In genomic region chr6:27517928-27518787, GRCh38 we compare ENCODE assay signal across 8 cellular contexts. TPM values are rescaled to one million over a fixed set of nuclear protein-coding genes. Genes with fewer than 3 reads are reported as not detected.
A peak's percentile ranks its signal among the peaks of the same experiment; 100 is the strongest.
DNase-seq lines count a peak whose midpoint lies in the region; ATAC-seq and TF ChIP-seq lines count a peak whose summit lies in the region.

No MANE protein-coding gene starts in this region.

- H3K36me3 Mint-ChIP-seq in Calu3 (ENCODE audit: insufficient read depth, unreplicated experiment): peaks cover 19% of the 10 kb centered on the region
- no peaks in the 10 kb centered on the region for H3K36me3 Mint-ChIP-seq in T-helper 2 cell treated with Interferon-gamma antibody and Interleukin-4, amounts not matched to agents 5 μg/mL and 100 μg/mL, for 36 hours (ENCODE audit: low read depth)

- H3K4me1 Mint-ChIP-seq in Calu3 (ENCODE audit: low read depth, unreplicated experiment): peaks cover 9% of the 10 kb centered on the region
- H3K4me1 Mint-ChIP-seq in T-helper 2 cell treated with Interferon-gamma antibody and Interleukin-4, amounts not matched to agents 5 μg/mL and 100 μg/mL, for 36 hours (ENCODE audit: low read depth): peaks cover 14% of the 10 kb centered on the region

- TF ChIP-seq CTCF in Calu3 (IDR thresholded peaks at IDR 0.05; ENCODE audit: unreplicated experiment): no peak
- TF ChIP-seq CTCF in retinal pigment epithelial cell (conservative IDR thresholded peaks at IDR 0.05; ENCODE audit: low read depth, low read length): no peak

- no TSS peak for BruUV-seq in Calu3 (replicated peaks; lab: Mats Ljungman, UMichigan)

- H3K27me3 Mint-ChIP-seq in Calu3 (ENCODE audit: unreplicated experiment): peaks cover 7% of the 10 kb centered on the region
- H3K27me3 Mint-ChIP-seq in T-helper 2 cell treated with Interferon-gamma antibody and Interleukin-4, amounts not matched to agents 5 μg/mL and 100 μg/mL, for 36 hours (ENCODE audit: low read depth): peaks cover 50% of the 10 kb centered on the region

- DNase-seq in Calu3: peak; percentile 48
- DNase-seq in HT-29 (ENCODE audit: low spot score): peak; percentile 32
- no peak for DNase-seq in T-helper 2 cell treated with Interferon-gamma antibody and Interleukin-4, amounts not matched to agents 5 μg/mL and 100 μg/mL, for 36 hours (ENCODE audit: low spot score)
- DNase-seq in fibroblast of peridontal ligament (ENCODE audit: extremely low read depth): peak; percentile 4
- DNase-seq in retinal pigment epithelial cell (ENCODE audit: low read depth): no peak
- no peak for DNase-seq in foreskin melanocyte
- DNase-seq in stimulated activated CD8-positive, alpha-beta memory T cell treated with anti-CD3 and anti-CD28 coated beads, Interleukin-4, amount 100 ng/mL, for 48 hours: no peak

- H3K9me3 Mint-ChIP-seq in Calu3 (ENCODE audit: low read depth, unreplicated experiment): no peaks in the 10 kb centered on the region
- no peaks in the 10 kb centered on the region for H3K9me3 Mint-ChIP-seq in T-helper 2 cell treated with Interferon-gamma antibody and Interleukin-4, amounts not matched to agents 5 μg/mL and 100 μg/mL, for 36 hours

- H3K4me3 ChIP-seq in retinal pigment epithelial cell (ENCODE audit: low read length): peak overlapping the region; percentile 91

- ATAC-seq in GM19455 (IDR thresholded peaks at IDR 0.05; ENCODE audit: unreplicated experiment): no peak

- intact Hi-C loops in Calu3 (cut with micrococcal nuclease; ENCODE audit: unreplicated experiment): loop anchor here (1.0 to 10.0 kb wide), 5 partner anchors 13 to 377 kb away; a partner anchor contains a TSS

- peak overlapping the region; percentile 99 for H3K27ac Mint-ChIP-seq in Calu3 (ENCODE audit: unreplicated experiment)
- no peak overlapping the region for H3K27ac Mint-ChIP-seq in T-helper 2 cell treated with Interferon-gamma antibody and Interleukin-4, amounts not matched to agents 5 μg/mL and 100 μg/mL, for 36 hours

- CTCF ChIA-PET in Calu3 (lab: Charles Lee): interaction anchor here (0.6 to 2.4 kb wide), 20 partner anchors 12 to 376 kb away, joined by 3 to 34 read pairs (median 4); no protein-coding TSS in a partner anchor

- peak overlapping the region; percentile 94 for H3K4me3 Mint-ChIP-seq in Calu3 (ENCODE audit: low read depth, unreplicated experiment)
- peak overlapping the region; percentile 91 for H3K4me3 Mint-ChIP-seq in T-helper 2 cell treated with Interferon-gamma antibody and Interleukin-4, amounts not matched to agents 5 μg/mL and 100 μg/mL, for 36 hours

RNA-seq across cellular contexts. Expression of gene ZNF184, which starts 45.3 kb away (rescaled TPM):
- 11.0 and 11.6 TPM in 2 replicates for total RNA-seq in Calu3 (2022)
- total RNA-seq in HT-29 (2014; rRNA removed; shearing (Covaris generic)): 2.5 and 3.1 TPM in 2 replicates

Comparison
In these comparisons a context has a peak if more than half of its experiments do, and no peak if none do; other contexts are left out.
1. DNase-seq: peak in Calu3 (single experiment), HT-29 (single experiment) and fibroblast of peridontal ligament (single experiment); none in T-helper 2 cell treated with Interferon-gamma antibody and Interleukin-4, amounts not matched to agents 5 μg/mL and 100 μg/mL, for 36 hours (single experiment), retinal pigment epithelial cell (single experiment), foreskin melanocyte (single experiment) and stimulated activated CD8-positive, alpha-beta memory T cell treated with anti-CD3 and anti-CD28 coated beads, Interleukin-4, amount 100 ng/mL, for 48 hours (single experiment).